Comparison of ENCODE assay signal across 30 cellular contexts in genomic region chr2:201430839-201431238, GRCh38.
"Had no signal": no experiment of that assay in that cellular context is flagged by ENCODE, and none has a peak within 500 bp of the region (broad histone marks: within the 10 kb centered on the region; RNA-seq: fewer than 3 reads in every experiment).

No MANE protein-coding gene starts in this region.

- ATAC-seq: activated T-cell treated with anti-CD3 and anti-CD28 coated beads, Interleukin-2, amount 50 U/mL, for 72 hours; gastrocnemius medialis; left colon; stimulated activated effector memory CD8-positive, alpha-beta T cell treated with anti-CD3 and anti-CD28 coated beads, Interleukin-12 subunit alpha, Interleukin-12 subunit beta, amount 100 ng/mL, for 72 hours had no signal

- H3K9me3 Mint-ChIP-seq: stimulated activated effector memory CD8-positive, alpha-beta T cell treated with anti-CD3 and anti-CD28 coated beads, Interleukin-12 subunit alpha, Interleukin-12 subunit beta, amount 100 ng/mL, for 72 hours had no signal

- H3K36me3 Mint-ChIP-seq: stimulated activated effector memory CD8-positive, alpha-beta T cell treated with anti-CD3 and anti-CD28 coated beads, Interleukin-12 subunit alpha, Interleukin-12 subunit beta, amount 100 ng/mL, for 72 hours had no signal

- H3K27ac Mint-ChIP-seq: brain; mesothelial cell of epicardium; nephron progenitor cell; stimulated activated effector memory CD8-positive, alpha-beta T cell treated with anti-CD3 and anti-CD28 coated beads, Interleukin-12 subunit alpha, Interleukin-12 subunit beta, amount 100 ng/mL, for 72 hours had no signal

- FAIRE-seq: keratinocyte, small intestine had no signal

- DNase-seq: activated CD4-positive, CD25-positive, alpha-beta regulatory T cell treated with anti-CD3 and anti-CD28 coated beads, Interleukin-2, amount 50 U/mL, for 72 hours; activated effector memory CD4-positive, alpha-beta T cell treated with anti-CD3 and anti-CD28 coated beads, Interleukin-2, amount 50 U/mL, for 16 hours; activated naive CD8-positive, alpha-beta T cell treated with anti-CD3 and anti-CD28 coated beads for 36 hours; activated T-cell treated with anti-CD3 and anti-CD28 coated beads, Interleukin-2, amount 50 U/mL, for 72 hours; adrenal gland; aorta; dorsolateral prefrontal cortex; effector memory CD4-positive, alpha-beta T cell; erythroblast; gastrocnemius medialis; glutamatergic neuron; hippocampal formation; left colon; naive B cell; nephron progenitor cell; small intestine; stimulated activated CD4-positive, alpha-beta T cell treated with anti-CD3 and anti-CD28 coated beads, Interleukin-4, amount 100 ng/mL, for 24 hours; T-helper 1 cell; T-helper 9 cell; upper lobe of left lung had no signal

- H3K4me1 Mint-ChIP-seq: nephron progenitor cell had no signal

- H3K27me3 Mint-ChIP-seq: activated naive CD8-positive, alpha-beta T cell treated with anti-CD3 and anti-CD28 coated beads for 36 hours; naive B cell; stimulated activated naive CD8-positive, alpha-beta T cell treated with anti-CD3 and anti-CD28 coated beads, Interleukin-15, Interleukin-2, amounts not matched to agents 100 ng/mL and 50 ng/mL, for 24 hours had no signal

- H3K36me3 ChIP-seq: adrenal gland, cardiac muscle cell, gastrocnemius medialis, neutrophil, sigmoid colon, upper lobe of left lung, vagina had no signal

- H3K27ac ChIP-seq: cardiac muscle cell, neutrophil, vagina had no signal

- H3K27me3 ChIP-seq: adrenal gland, cardiac muscle cell, dorsolateral prefrontal cortex, gastrocnemius medialis, neutrophil, sigmoid colon, upper lobe of left lung, vagina had no signal

- H3K4me3 Mint-ChIP-seq: activated naive CD8-positive, alpha-beta T cell treated with anti-CD3 and anti-CD28 coated beads for 36 hours; brain; mesothelial cell of epicardium; naive B cell; nephron progenitor cell; stimulated activated effector memory CD8-positive, alpha-beta T cell treated with anti-CD3 and anti-CD28 coated beads, Interleukin-12 subunit alpha, Interleukin-12 subunit beta, amount 100 ng/mL, for 72 hours; stimulated activated naive CD8-positive, alpha-beta T cell treated with anti-CD3 and anti-CD28 coated beads, Interleukin-15, Interleukin-2, amounts not matched to agents 100 ng/mL and 50 ng/mL, for 24 hours had no signal

- H3K4me3 ChIP-seq: adrenal gland, cardiac muscle cell, coronary artery, dorsolateral prefrontal cortex, gastrocnemius medialis, sigmoid colon, upper lobe of left lung, vagina had no signal

- H3K9me3 ChIP-seq: adrenal gland, gastrocnemius medialis, neutrophil, upper lobe of left lung, vagina had no signal
